ENCODE assay signal across 17 cellular contexts in genomic region chr3:121961283-121961682, GRCh38.
DNase-seq lines count a peak whose midpoint lies in the region; ATAC-seq, FAIRE-seq and TF ChIP-seq lines count a peak whose summit lies in the region.
"Had no signal": no experiment of that assay in that cellular context is flagged by ENCODE, and none has a peak within 500 bp of the region (broad histone marks: within the 10 kb centered on the region; RNA-seq: fewer than 3 reads in every experiment).

No MANE protein-coding gene starts in this region.

- H3K4me1 ChIP-seq in left ventricle myocardium inferior (peaks cover 3% of the 10 kb centered on the region), GM12878 (ENCODE audit: control insufficient read depth, insufficient read depth, low read length) (peaks cover 4% of the 10 kb centered on the region; the same call in 1 of the 2 replicates)

- no peak for TF ChIP-seq EP300 in GM12878 (IDR thresholded peaks at IDR 0.05; ENCODE audit: borderline replicate concordance in 1 of 2, control insufficient read depth in 1 of 2, low read depth in 2 of 2, low read length in 2 of 2)

- in situ Hi-C loops in GM12878 (cut with MboI): no loop called here

- intact Hi-C loops in left ventricle myocardium inferior (cut with micrococcal nuclease): no loop called here
- intact Hi-C loops in cardiac septum (cut with DNase I): no loop called here
- intact Hi-C loops in GM12878 (cut with micrococcal nuclease; ENCODE audit: unreplicated experiment): no loop called here

- no peaks in the 10 kb centered on the region for H4K20me1 ChIP-seq in GM12878 (ENCODE audit: control insufficient read depth, insufficient read depth)

- ATAC-seq in GM12878: no peak
- ATAC-seq in HG03025 (IDR thresholded peaks at IDR 0.05; ENCODE audit: low FRiP score, unreplicated experiment): no peak
- ATAC-seq: GM23338 had no signal

- H3K36me3 ChIP-seq in left ventricle myocardium inferior (no peaks in the 10 kb centered on the region), GM12878 (ENCODE audit: control insufficient read depth in 2 of 2, insufficient read depth in 2 of 2, low read length in 1 of 2) (no peaks in the 10 kb centered on the region)

- no peak for TF ChIP-seq CTCF in left ventricle myocardium inferior (IDR thresholded peaks at IDR 0.05; ENCODE audit: borderline replicate concordance)
- no peak for TF ChIP-seq CTCF in GM12878 (IDR thresholded peaks at IDR 0.05 in 2 of 3, conservative IDR thresholded peaks at IDR 0.05 in 1 of 3; ENCODE audit: control insufficient read depth in 2 of 3, extremely low read depth in 1 of 3, insufficient read depth in 1 of 3, low read depth in 3 of 3, low read length in 3 of 3)

- no peak overlapping the region for H3K4me2 ChIP-seq in GM12878 (ENCODE audit: control insufficient read depth, insufficient read depth)
- H3K4me2 ChIP-seq: GM23338 had no signal

- no peak for TF ChIP-seq POLR2A in GM12892 (IDR thresholded peaks at IDR 0.05; ENCODE audit: low read depth, low read length)
- no peak for TF ChIP-seq POLR2A in GM12878 (IDR thresholded peaks at IDR 0.05; ENCODE audit: low read depth, low read length)

- POLR2A ChIA-PET in GM12878 (lab: Charles Lee): interaction anchor here (1.1 kb wide), 1 partner anchor 12 kb away, joined by 3 read pairs; no protein-coding TSS in a partner anchor

- SMC1A ChIA-PET in GM12878 (lab: Charles Lee; ENCODE audit: uncharacterized antibody, unreplicated experiment): interaction anchor here (0.9 to 1.7 kb wide), 2 partner anchors 9 to 14 kb away, joined by 4 read pairs; no protein-coding TSS in a partner anchor

- H3K9me3 ChIP-seq in left ventricle myocardium inferior (replicated peaks) (peaks cover 12% of the 10 kb centered on the region), GM12878 (replicated peaks; ENCODE audit: control insufficient read depth, insufficient read depth, low read length) (no peaks in the 10 kb centered on the region; the same call in 2 of the 3 replicates)

- H3K27me3 ChIP-seq in left ventricle myocardium inferior (ENCODE audit: low read depth) (no peaks in the 10 kb centered on the region), GM12878 (replicated peaks in 1 of 2; ENCODE audit: control insufficient read depth in 2 of 2, insufficient read depth in 2 of 2, low read length in 1 of 2) (no peaks in the 10 kb centered on the region)

- no peak overlapping the region for H3K4me3 ChIP-seq in left ventricle myocardium inferior
- no peak overlapping the region for H3K4me3 ChIP-seq in GM12878
- H3K4me3 ChIP-seq: GM23338 had no signal

- CTCF ChIA-PET in GM12878 (lab: Yijun Ruan, JAX): no interaction called here

- FAIRE-seq in GM12892 (lab: Jason Lieb, UNC): peak; percentile 14
- peak; percentile 64 for FAIRE-seq in GM12878 (lab: Jason Lieb, UNC)
- FAIRE-seq: G401.6, GM18507 had no signal

- H3K9ac ChIP-seq in GM12878 (ENCODE audit: control insufficient read depth, insufficient read depth, low read length): no peak overlapping the region

- no peaks in the 10 kb centered on the region for H3K79me2 ChIP-seq in GM12878 (ENCODE audit: control insufficient read depth, insufficient read depth, low read length)

- RAD21 ChIA-PET in GM12878 (lab: Charles Lee; ENCODE audit: unreplicated experiment): interaction anchor here (0.5 kb wide), 1 partner anchor 414 kb away, joined by 4 read pairs; no protein-coding TSS in a partner anchor

- H2AFZ ChIP-seq in GM12878 (ENCODE audit: control insufficient read depth, low read depth, low read length): no peak overlapping the region
- H2AFZ ChIP-seq: GM23338 had no signal

- no peak for TF ChIP-seq RAD21 in GM12878 (IDR thresholded peaks at IDR 0.05; ENCODE audit: insufficient read depth, low read depth, low read length)

- no peak for DNase-seq in left ventricle myocardium inferior
- DNase-seq in cardiac septum (ENCODE audit: low spot score): no peak
- DNase-seq in GM12892 (ENCODE audit: insufficient read length): no peak
- no peak for DNase-seq in GM12878 (ENCODE audit: low read depth, low spot score)
- no peak for DNase-seq in stimulated activated CD4-positive, alpha-beta T cell treated with anti-CD3 and anti-CD28 coated beads, Interleukin-1b, Interleukin-23, amount 100 ng/mL, for 48 hours
- DNase-seq: C1 segment of cervical spinal cord; Calu3; CD4-positive, alpha-beta memory T cell; COR-L47; DMS153; DND-41; H9; HFFc6 had no signal

- H3K27ac ChIP-seq in left ventricle myocardium inferior (replicated peaks): peak overlapping the region; percentile 47
- no peak overlapping the region for H3K27ac ChIP-seq in GM12878 (ENCODE audit: control insufficient read depth, insufficient read depth)

- no TSS peak for BruUV-seq in GM12878 (replicated peaks; lab: Mats Ljungman, UMichigan)

TF ChIP-seq in GM12878, 131 proteins besides CTCF, POLR2A, EP300 and RAD21:
- TF ChIP-seq ELK1 (IDR thresholded peaks at IDR 0.05; ENCODE audit: low read depth, low read length): no peak
- TF ChIP-seq SREBF2 (IDR thresholded peaks at IDR 0.05; ENCODE audit: low read length): no peak
- TF ChIP-seq SIN3A (IDR thresholded peaks at IDR 0.05; ENCODE audit: low read depth, low read length): no peak
- TF ChIP-seq CEBPZ (IDR thresholded peaks at IDR 0.05; ENCODE audit: low read depth, low read length): no peak
- TF ChIP-seq ZZZ3 (IDR thresholded peaks at IDR 0.05; ENCODE audit: control insufficient read depth, insufficient read length, low read depth): no peak
- no peak for TF ChIP-seq RBBP5 (conservative IDR thresholded peaks at IDR 0.05)
- TF ChIP-seq, protein P1, sequence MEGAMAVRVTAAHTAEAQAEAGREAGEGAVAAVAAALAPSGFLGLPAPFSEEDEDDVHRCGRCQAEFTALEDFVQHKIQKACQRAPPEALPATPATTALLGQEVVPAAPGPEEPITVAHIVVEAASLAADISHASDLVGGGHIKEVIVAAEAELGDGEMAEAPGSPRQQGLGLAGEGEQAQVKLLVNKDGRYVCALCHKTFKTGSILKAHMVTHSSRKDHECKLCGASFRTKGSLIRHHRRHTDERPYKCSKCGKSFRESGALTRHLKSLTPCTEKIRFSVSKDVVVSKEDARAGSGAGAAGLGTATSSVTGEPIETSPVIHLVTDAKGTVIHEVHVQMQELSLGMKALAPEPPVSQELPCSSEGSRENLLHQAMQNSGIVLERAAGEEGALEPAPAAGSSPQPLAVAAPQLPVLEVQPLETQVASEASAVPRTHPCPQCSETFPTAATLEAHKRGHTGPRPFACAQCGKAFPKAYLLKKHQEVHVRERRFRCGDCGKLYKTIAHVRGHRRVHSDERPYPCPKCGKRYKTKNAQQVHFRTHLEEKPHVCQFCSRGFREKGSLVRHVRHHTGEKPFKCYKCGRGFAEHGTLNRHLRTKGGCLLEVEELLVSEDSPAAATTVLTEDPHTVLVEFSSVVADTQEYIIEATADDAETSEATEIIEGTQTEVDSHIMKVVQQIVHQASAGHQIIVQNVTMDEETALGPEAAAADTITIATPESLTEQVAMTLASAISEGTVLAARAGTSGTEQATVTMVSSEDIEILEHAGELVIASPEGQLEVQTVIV (IDR thresholded peaks at IDR 0.05; ENCODE audit: borderline replicate concordance, partially characterized antibody): no peak
TF ChIP-seq in GM12878: peak in this region for 0.
